In genomic region chr19:35559281-35559659, GRCh38 we compare ENCODE assay signal across 2 cellular contexts.
TF ChIP-seq lines count a peak whose summit lies in the region.

No MANE protein-coding gene starts in this region.

TF ChIP-seq in SK-N-SH, 30 proteins besides CTCF, POLR2A, EP300 and RAD21 (continued from another document):
- no peak for TF ChIP-seq IRF3 (IDR thresholded peaks at IDR 0.05; ENCODE audit: low read depth, low read length)

TF ChIP-seq in SK-N-SH treated with all-trans-retinoic acid at 6 μM for 48 hours, 23 proteins besides CTCF, POLR2A, EP300 and RAD21 (continued from another document):
- TF ChIP-seq RARB (CRISPR knock-in tag; IDR thresholded peaks at IDR 0.05) (no peak), ARNTL (CRISPR knock-in tag; IDR thresholded peaks at IDR 0.05; ENCODE audit: borderline replicate concordance, low read depth) (no peak)
